In genomic region chr11:130780437-130780836, GRCh38 we compare ENCODE assay signal across 15 cellular contexts.
A peak's percentile ranks its signal among the peaks of the same experiment; 100 is the strongest.
DNase-seq lines count a peak whose midpoint lies in the region; ATAC-seq and TF ChIP-seq lines count a peak whose summit lies in the region.
"Had no signal": no experiment of that assay in that cellular context is flagged by ENCODE, and none has a peak within 500 bp of the region (broad histone marks: within the 10 kb centered on the region; RNA-seq: fewer than 3 reads in every experiment).

No MANE protein-coding gene starts in this region.

- TF ChIP-seq CTCF in GM23338 (conservative IDR thresholded peaks at IDR 0.05; ENCODE audit: low read depth in 2 of 2) (no peak), coronary artery (IDR thresholded peaks at IDR 0.05) (no peak), type B pancreatic cell (conservative IDR thresholded peaks at IDR 0.05) (no peak)

- H4K91ac ChIP-seq in mesenchymal stem cell (ENCODE audit: low read length) = no peak overlapping the region

- H3K4me1 ChIP-seq in GM23338 (ENCODE audit: insufficient read depth) (peaks cover 16% of the 10 kb centered on the region), mesenchymal stem cell (ENCODE audit: control insufficient read depth, insufficient read depth, low read depth, low read length) (peaks cover 11% of the 10 kb centered on the region)
- H3K4me1 ChIP-seq: Caco-2, HAP-1 had no signal

- 91% methylated on average over 4 of the region's 4 CpGs for WGBS in mesenchymal stem cell

- H3K9me3 Mint-ChIP-seq in GM23338 = no peaks in the 10 kb centered on the region; the same call in 2 of the 3 replicates
- peaks cover 5% of the 10 kb centered on the region for H3K9me3 Mint-ChIP-seq in type B pancreatic cell
- H3K9me3 Mint-ChIP-seq: CD4-positive, alpha-beta T cell had no signal

- no peak overlapping the region for H2BK120ac ChIP-seq in mesenchymal stem cell (ENCODE audit: low read depth, low read length)

- no peak overlapping the region for H2BK5ac ChIP-seq in mesenchymal stem cell (ENCODE audit: low read depth, low read length, poor library complexity, severe bottlenecking)

- H4K20me1 ChIP-seq in GM23338 (replicated peaks; ENCODE audit: insufficient read depth) = no peaks in the 10 kb centered on the region

- H3K27ac Mint-ChIP-seq in GM23338 (no peak overlapping the region), type B pancreatic cell (no peak overlapping the region)
- H3K27ac Mint-ChIP-seq: CD4-positive, alpha-beta T cell had no signal

- H3K14ac ChIP-seq in mesenchymal stem cell (ENCODE audit: low read length in 2 of 2) = no peak overlapping the region

- H3K27me3 ChIP-seq in GM23338 (ENCODE audit: insufficient read depth) (no peaks in the 10 kb centered on the region), mesenchymal stem cell (ENCODE audit: control insufficient read depth in 1 of 2, insufficient read depth in 1 of 2, low read length in 2 of 2) (no peaks in the 10 kb centered on the region)

- H2AFZ ChIP-seq in GM23338 = peak overlapping the region; percentile 63; the same call in 1 of the 2 replicates
- H2AFZ ChIP-seq in mesenchymal stem cell (ENCODE audit: low read depth, low read length) = no peak overlapping the region

- H3K9me3 ChIP-seq in mesenchymal stem cell (ENCODE audit: control insufficient read depth, low read length) = peaks cover 6% of the 10 kb centered on the region
- H3K9me3 ChIP-seq: A549, Caco-2, HAP-1 had no signal

- H3K27ac ChIP-seq in GM23338 (ENCODE audit: low read depth) = no peak overlapping the region
- no peak overlapping the region for H3K27ac ChIP-seq in coronary artery
- H3K27ac ChIP-seq in mesenchymal stem cell (ENCODE audit: low read length, poor library complexity, severe bottlenecking) = no peak overlapping the region
- H3K27ac ChIP-seq: 22Rv1, A549, C4-2B, HL-60 had no signal

- H3F3A ChIP-seq in GM23338 (replicated peaks; ENCODE audit: low read depth) = no peaks in the 10 kb centered on the region

- H3K4me3 Mint-ChIP-seq in GM23338 (no peak overlapping the region), type B pancreatic cell (no peak overlapping the region)
- H3K4me3 Mint-ChIP-seq: CD4-positive, alpha-beta T cell had no signal

- H3K9me2 ChIP-seq in GM23338 (ENCODE audit: insufficient read depth) = peaks cover 5% of the 10 kb centered on the region

- DNase-seq in GM23338 (ENCODE audit: low spot score) (no peak), coronary artery (ENCODE audit: low spot score) (peak; percentile 47), mesenchymal stem cell (no peak), type B pancreatic cell (ENCODE audit: extremely low spot score, unreplicated experiment) (peak; percentile 13), cortex of kidney (lab: John Stamatoyannopoulos, UW) (no peak), NK-92 (lab: John Stamatoyannopoulos, UW; ENCODE audit: unreplicated experiment) (no peak), hippocampal formation (lab: John Stamatoyannopoulos, UW) (no peak)
- DNase-seq: AML-193; Caco-2; CD4-positive, alpha-beta T cell had no signal

- H3K36me3 ChIP-seq in GM23338 (ENCODE audit: insufficient read depth) (no peaks in the 10 kb centered on the region), mesenchymal stem cell (ENCODE audit: control insufficient read depth in 1 of 2, insufficient read depth in 2 of 2, low read depth in 1 of 2, low read length in 2 of 2) (peaks cover 0 to 3% of the 10 kb centered on the region in 2 experiments)
- H3K36me3 ChIP-seq: HAP-1 had no signal

- H3K79me2 ChIP-seq in GM23338 (replicated peaks; ENCODE audit: insufficient read depth) = no peaks in the 10 kb centered on the region

- no peak overlapping the region for H3K4ac ChIP-seq in mesenchymal stem cell (ENCODE audit: low read depth in 1 of 2, low read length in 2 of 2)

- H3K9ac ChIP-seq in mesenchymal stem cell (ENCODE audit: low read length) = no peak overlapping the region

- no peaks in the 10 kb centered on the region for H3K79me1 ChIP-seq in mesenchymal stem cell (replicated peaks; ENCODE audit: low read length, poor library complexity, severe bottlenecking)

- H3K18ac ChIP-seq in mesenchymal stem cell (ENCODE audit: low read depth in 1 of 2, low read length in 2 of 2) = no peak overlapping the region

- H3K4me1 Mint-ChIP-seq in GM23338 = peaks cover 10% of the 10 kb centered on the region
- peaks cover 24% of the 10 kb centered on the region for H3K4me1 Mint-ChIP-seq in type B pancreatic cell (ENCODE audit: unreplicated experiment)

- H2AK5ac ChIP-seq in mesenchymal stem cell (ENCODE audit: low read length, severe bottlenecking) = peak overlapping the region; percentile 79

- no peak for ATAC-seq in GM23338
- ATAC-seq: A549 had no signal

- H3K36me3 Mint-ChIP-seq in GM23338 (ENCODE audit: low read depth) (no peaks in the 10 kb centered on the region), type B pancreatic cell (no peaks in the 10 kb centered on the region)

- H2BK12ac ChIP-seq in mesenchymal stem cell (ENCODE audit: low read length in 2 of 2) = no peak overlapping the region

- H3K27me3 Mint-ChIP-seq in GM23338 (ENCODE audit: insufficient read depth, low read depth, poor library complexity) = no peaks in the 10 kb centered on the region
- H3K27me3 Mint-ChIP-seq in type B pancreatic cell = no peaks in the 10 kb centered on the region

- no peak overlapping the region for H3K4me2 ChIP-seq in GM23338
- no peak overlapping the region for H3K4me2 ChIP-seq in mesenchymal stem cell (ENCODE audit: low read length, poor library complexity, severe bottlenecking)
- H3K4me2 ChIP-seq: A549 had no signal

- no peak overlapping the region for H2BK15ac ChIP-seq in mesenchymal stem cell (ENCODE audit: low read depth, poor library complexity, severe bottlenecking)

- no peak overlapping the region for H4K8ac ChIP-seq in mesenchymal stem cell (ENCODE audit: low read length)

- H3K23ac ChIP-seq in mesenchymal stem cell (ENCODE audit: low read length in 2 of 2) = no peak overlapping the region

- H3K4me3 ChIP-seq in GM23338 (no peak overlapping the region), coronary artery (no peak overlapping the region), mesenchymal stem cell (ENCODE audit: insufficient read depth in 1 of 2, low read depth in 1 of 2, low read length in 2 of 2) (no peak overlapping the region)
- H3K4me3 ChIP-seq: A549, HAP-1 had no signal

TF ChIP-seq in GM23338, 12 proteins besides CTCF, POLR2A, EP300 and RAD21 (continues in another document):
- no peak for TF ChIP-seq ZNF114 (CRISPR knock-in tag; IDR thresholded peaks at IDR 0.05)
- TF ChIP-seq EZH2phosphoT487 (IDR thresholded peaks at IDR 0.05; ENCODE audit: unreplicated experiment) = no peak
- TF ChIP-seq STAT1 (IDR thresholded peaks at IDR 0.05; ENCODE audit: unreplicated experiment) = no peak
- no peak for TF ChIP-seq ZNF331 (CRISPR knock-in tag; IDR thresholded peaks at IDR 0.05; ENCODE audit: low read depth)
- no peak for TF ChIP-seq NANOG (IDR thresholded peaks at IDR 0.05; ENCODE audit: borderline replicate concordance)
- no peak for TF ChIP-seq REST (IDR thresholded peaks at IDR 0.05; ENCODE audit: unreplicated experiment)
- no peak for TF ChIP-seq POLR2AphosphoS5 (IDR thresholded peaks at IDR 0.05; ENCODE audit: low read depth)
- no peak for TF ChIP-seq ETS1 (IDR thresholded peaks at IDR 0.05)

Comparison
In these comparisons a context has a peak if more than half of its experiments do, and no peak if none do; other contexts are left out.
1. DNase-seq: peak in coronary artery (single experiment) and type B pancreatic cell (single experiment); none in GM23338 (single experiment), mesenchymal stem cell (single experiment), cortex of kidney (single experiment), NK-92 (single experiment) and hippocampal formation (0 of 2).